In the genomic region with DNA sequence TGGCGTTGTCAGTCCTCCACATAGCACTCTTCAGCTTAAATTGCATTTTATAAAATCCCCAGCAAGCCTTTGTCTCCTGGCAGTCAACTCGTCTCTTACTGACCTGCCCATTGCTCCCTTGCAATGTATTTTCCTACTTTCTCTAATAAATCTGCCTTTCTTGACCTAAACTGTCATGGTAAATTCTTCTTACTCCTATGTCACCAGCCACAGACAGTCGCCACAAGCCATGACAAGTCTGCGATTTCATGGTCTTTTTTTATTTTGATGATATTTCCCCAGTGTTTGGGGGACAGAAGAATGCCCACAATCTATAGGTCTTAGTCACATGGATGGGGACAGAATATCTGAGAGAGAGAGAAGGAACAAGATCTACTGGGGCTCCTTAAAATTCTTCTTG, we compare ENCODE assay signal across 9 cellular contexts. TPM values are rescaled to one million over a fixed set of nuclear protein-coding genes. Genes with fewer than 3 reads are reported as not detected.
DNase-seq lines count a peak whose midpoint lies in the region; ATAC-seq and TF ChIP-seq lines count a peak whose summit lies in the region.
"Had no signal": no experiment of that assay in that cellular context is flagged by ENCODE, and none has a peak within 500 bp of the region (broad histone marks: within the 10 kb centered on the region; RNA-seq: fewer than 3 reads in every experiment).

No MANE protein-coding gene starts in this region.

- peak overlapping the region; percentile 90 for H3K27ac Mint-ChIP-seq in activated T-cell treated with anti-CD3 and anti-CD28 coated beads, Interleukin-2, amount 50 U/mL, for 24 hours
- peak overlapping the region; percentile 92 for H3K27ac Mint-ChIP-seq in activated CD4-positive, alpha-beta memory T cell treated with anti-CD3 and anti-CD28 coated beads, Interleukin-2, amount 10 ng/mL, durations not matched to agents 7 days and 5 days
- peak overlapping the region; percentile 67 to 86 for H3K27ac Mint-ChIP-seq in stimulated activated naive CD8-positive, alpha-beta T cell treated with anti-CD3 and anti-CD28 coated beads, Interleukin-15, amount 100 ng/mL, for 72 hours

- peaks cover 30% of the 10 kb centered on the region for H3K36me3 Mint-ChIP-seq in activated T-cell treated with anti-CD3 and anti-CD28 coated beads, Interleukin-2, amount 50 U/mL, for 24 hours (ENCODE audit: low read depth)
- peaks cover 56% of the 10 kb centered on the region for H3K36me3 Mint-ChIP-seq in activated CD4-positive, alpha-beta memory T cell treated with anti-CD3 and anti-CD28 coated beads, Interleukin-2, amount 10 ng/mL, durations not matched to agents 7 days and 5 days (ENCODE audit: low read depth)

- no peaks in the 10 kb centered on the region for H3K27me3 Mint-ChIP-seq in activated T-cell treated with anti-CD3 and anti-CD28 coated beads, Interleukin-2, amount 50 U/mL, for 24 hours
- H3K27me3 Mint-ChIP-seq in activated CD4-positive, alpha-beta memory T cell treated with anti-CD3 and anti-CD28 coated beads, Interleukin-2, amount 10 ng/mL, durations not matched to agents 7 days and 5 days = no peaks in the 10 kb centered on the region
- H3K27me3 Mint-ChIP-seq in stimulated activated naive CD8-positive, alpha-beta T cell treated with anti-CD3 and anti-CD28 coated beads, Interleukin-15, amount 100 ng/mL, for 72 hours = no peaks in the 10 kb centered on the region

- CTCF ChIA-PET in activated CD4-positive, alpha-beta memory T cell treated with anti-CD3 and anti-CD28 coated beads, Interleukin-2, amount 10 ng/mL, durations not matched to agents 7 days and 5 days (lab: Charles Lee) = interaction anchor here (1.0 to 2.9 kb wide), 8 partner anchors 8 to 124 kb away, joined by 3 to 11 read pairs (median 4); partner anchors contain the start of gene IFNAR1

- no peak overlapping the region for H3K4me3 ChIP-seq in coronary artery

- POLR2A ChIA-PET in activated CD4-positive, alpha-beta memory T cell treated with anti-CD3 and anti-CD28 coated beads, Interleukin-2, amount 10 ng/mL, durations not matched to agents 7 days and 5 days (lab: Charles Lee) = interaction anchor here (0.7 to 4.1 kb wide), 14 partner anchors 8 to 305 kb away, joined by 3 to 25 read pairs (median 5); partner anchors contain the start of genes IFNAR1, IFNAR2, IL10RB and SON

- no peak for TF ChIP-seq CTCF in coronary artery (IDR thresholded peaks at IDR 0.05)

- H3K4me3 Mint-ChIP-seq in activated T-cell treated with anti-CD3 and anti-CD28 coated beads, Interleukin-2, amount 50 U/mL, for 24 hours = peak overlapping the region; percentile 59
- peak overlapping the region; percentile 41 for H3K4me3 Mint-ChIP-seq in activated CD4-positive, alpha-beta memory T cell treated with anti-CD3 and anti-CD28 coated beads, Interleukin-2, amount 10 ng/mL, durations not matched to agents 7 days and 5 days
- peak overlapping the region; percentile 45 to 73 for H3K4me3 Mint-ChIP-seq in stimulated activated naive CD8-positive, alpha-beta T cell treated with anti-CD3 and anti-CD28 coated beads, Interleukin-15, amount 100 ng/mL, for 72 hours

- H3K27ac ChIP-seq in coronary artery = no peak overlapping the region

- ATAC-seq in HG03045 (IDR thresholded peaks at IDR 0.05; ENCODE audit: unreplicated experiment) (peak; percentile 15), left ventricle myocardium superior (no peak), HG03457 (IDR thresholded peaks at IDR 0.05; ENCODE audit: unreplicated experiment) (no peak)
- ATAC-seq in stimulated activated naive CD8-positive, alpha-beta T cell treated with anti-CD3 and anti-CD28 coated beads, Interleukin-15, amount 100 ng/mL, for 72 hours = peak; percentile 82

- DNase-seq in activated T-cell treated with anti-CD3 and anti-CD28 coated beads, Interleukin-2, amount 50 U/mL, for 24 hours = no peak
- DNase-seq in activated T-cell treated with anti-CD3 and anti-CD28 coated beads for 4 hours = no peak
- DNase-seq in activated CD4-positive, alpha-beta memory T cell treated with anti-CD3 and anti-CD28 coated beads, Interleukin-2, amount 10 ng/mL, durations not matched to agents 7 days and 5 days = no peak
- peak; percentile 41 to 46 for DNase-seq in stimulated activated naive CD8-positive, alpha-beta T cell treated with anti-CD3 and anti-CD28 coated beads, Interleukin-15, amount 100 ng/mL, for 72 hours
- DNase-seq in coronary artery (ENCODE audit: low spot score) = no peak
- no peak for DNase-seq in left ventricle myocardium superior
- DNase-seq: NCI-H1417 treated with DMSO at 0.1 percent for 48 hours had no signal

- no peaks in the 10 kb centered on the region for H3K9me3 Mint-ChIP-seq in activated T-cell treated with anti-CD3 and anti-CD28 coated beads, Interleukin-2, amount 50 U/mL, for 24 hours
- H3K9me3 Mint-ChIP-seq in activated CD4-positive, alpha-beta memory T cell treated with anti-CD3 and anti-CD28 coated beads, Interleukin-2, amount 10 ng/mL, durations not matched to agents 7 days and 5 days = no peaks in the 10 kb centered on the region
- no peaks in the 10 kb centered on the region for H3K9me3 Mint-ChIP-seq in stimulated activated naive CD8-positive, alpha-beta T cell treated with anti-CD3 and anti-CD28 coated beads, Interleukin-15, amount 100 ng/mL, for 72 hours

- peaks cover 85% of the 10 kb centered on the region for H3K4me1 Mint-ChIP-seq in activated T-cell treated with anti-CD3 and anti-CD28 coated beads, Interleukin-2, amount 50 U/mL, for 24 hours (ENCODE audit: low read depth)
- peaks cover 71% of the 10 kb centered on the region for H3K4me1 Mint-ChIP-seq in activated CD4-positive, alpha-beta memory T cell treated with anti-CD3 and anti-CD28 coated beads, Interleukin-2, amount 10 ng/mL, durations not matched to agents 7 days and 5 days
- peaks cover 91% of the 10 kb centered on the region for H3K4me1 Mint-ChIP-seq in stimulated activated naive CD8-positive, alpha-beta T cell treated with anti-CD3 and anti-CD28 coated beads, Interleukin-15, amount 100 ng/mL, for 72 hours

- intact Hi-C loops in left ventricle myocardium superior (cut with micrococcal nuclease) = no loop called here

RNA-seq across cellular contexts. Expression of gene IFNAR2, which starts 8.4 kb away (rescaled TPM):
- total RNA-seq in activated CD4-positive, alpha-beta memory T cell treated with anti-CD3 and anti-CD28 coated beads, Interleukin-2, amount 10 ng/mL, durations not matched to agents 7 days and 5 days = 10 to 100 TPM; 60.1 to 61.9 TPM
- total RNA-seq in left ventricle myocardium superior = 9.2 TPM

RNA-seq across cellular contexts. Expression of gene IL10RB, which starts 28.0 kb away (rescaled TPM):
- 10 to 100 TPM; 33.9 to 36.1 TPM for total RNA-seq in activated CD4-positive, alpha-beta memory T cell treated with anti-CD3 and anti-CD28 coated beads, Interleukin-2, amount 10 ng/mL, durations not matched to agents 7 days and 5 days
- 6.3 TPM for total RNA-seq in left ventricle myocardium superior

Comparison
In these comparisons a context has a peak if more than half of its experiments do, and no peak if none do; other contexts are left out.
1. DNase-seq: peak in stimulated activated naive CD8-positive, alpha-beta T cell treated with anti-CD3 and anti-CD28 coated beads, Interleukin-15, amount 100 ng/mL, for 72 hours (2 of 2); none in activated T-cell treated with anti-CD3 and anti-CD28 coated beads, Interleukin-2, amount 50 U/mL, for 24 hours (single experiment), activated T-cell treated with anti-CD3 and anti-CD28 coated beads for 4 hours (single experiment), activated CD4-positive, alpha-beta memory T cell treated with anti-CD3 and anti-CD28 coated beads, Interleukin-2, amount 10 ng/mL, durations not matched to agents 7 days and 5 days (single experiment), coronary artery (single experiment) and left ventricle myocardium superior (single experiment).
2. ATAC-seq: peak in HG03045 (single experiment) and stimulated activated naive CD8-positive, alpha-beta T cell treated with anti-CD3 and anti-CD28 coated beads, Interleukin-15, amount 100 ng/mL, for 72 hours (single experiment); none in left ventricle myocardium superior (single experiment) and HG03457 (single experiment).
3. Peak in every context shown above with its lines, with median percentiles within 50 percentile points of each other: H3K27ac Mint-ChIP-seq and H3K4me3 Mint-ChIP-seq.